8 cellular contexts compared by ENCODE assay signal in the genomic region with DNA sequence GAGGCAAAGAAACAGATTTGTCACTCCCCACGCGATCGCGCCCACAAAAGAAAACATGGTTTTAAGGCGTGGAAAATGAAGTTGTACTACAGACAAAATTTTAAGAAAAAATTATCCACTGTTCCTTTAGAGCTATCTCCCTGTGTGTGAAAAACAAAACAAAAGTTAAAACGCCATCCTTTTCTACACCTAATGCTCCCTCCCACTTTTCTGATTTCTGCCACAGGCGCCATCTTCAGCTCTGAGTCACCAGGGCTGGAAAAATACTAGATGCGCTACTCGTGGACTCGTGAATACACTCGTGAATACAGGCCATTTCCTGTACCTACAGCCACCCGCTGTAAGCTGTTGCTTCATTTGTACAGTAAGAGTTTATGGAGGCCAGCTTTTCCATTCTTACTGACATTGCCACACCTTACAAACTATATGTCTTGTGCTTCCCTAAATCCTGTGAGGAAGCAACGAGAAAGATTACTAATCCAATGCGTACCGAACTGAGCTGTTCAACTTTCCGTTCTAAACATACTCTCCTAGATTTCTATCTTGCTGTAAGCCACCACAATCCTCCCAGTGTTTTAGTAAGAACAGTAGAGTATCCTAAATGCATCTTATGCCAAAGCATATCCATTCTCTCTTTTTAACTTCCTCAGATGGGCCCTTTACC. TPM values are rescaled to one million over a fixed set of nuclear protein-coding genes. Genes with fewer than 3 reads are reported as not detected.
DNase-seq lines count a peak whose midpoint lies in the region; ATAC-seq and TF ChIP-seq lines count a peak whose summit lies in the region.

No MANE protein-coding gene starts in this region.

- peak; percentile 50 for ATAC-seq in HG02938 (IDR thresholded peaks at IDR 0.05; ENCODE audit: unreplicated experiment)
- peak; percentile 66 to 67 for ATAC-seq in activated CD4-positive, CD25-positive, alpha-beta regulatory T cell treated with anti-CD3 and anti-CD28 coated beads, Interleukin-2, amount 50 U/mL, for 24 hours
- ATAC-seq in GM18519 (IDR thresholded peaks at IDR 0.05; ENCODE audit: low FRiP score, unreplicated experiment) = no peak

- no peak for TF ChIP-seq CTCF in GM10248 (IDR thresholded peaks at IDR 0.05; ENCODE audit: control extremely low read depth, extremely low read depth, low read depth, missing control alignments)

- POLR2A ChIA-PET in GM10248 (lab: Yijun Ruan, JAX) = interaction anchor here (0.5 to 0.9 kb wide), 3 partner anchors 175 to 792 kb away, joined by 3 read pairs; partner anchors contain the start of gene BCLAF1

- H3K27me3 ChIP-seq in layer of hippocampus (ENCODE audit: control insufficient read depth, insufficient read depth, low read length) = no peaks in the 10 kb centered on the region

- peak overlapping the region; percentile 97 for H3K27ac ChIP-seq in layer of hippocampus (ENCODE audit: low read depth, low read length)

- peak; percentile 26 for DNase-seq in GM10248 (ENCODE audit: extremely low spot score)
- peak; percentile 88 for DNase-seq in NCI-H2171 treated with DMSO at 0.1 percent for 48 hours (lab: John Stamatoyannopoulos, UW)
- DNase-seq in cerebellum (ENCODE audit: low spot score) = peak; percentile 50
- peak; percentile 16 to 51 (median 28) for DNase-seq in stimulated activated CD4-positive, alpha-beta T cell treated with anti-CD3 and anti-CD28 coated beads, Interleukin-1b, Interleukin-23, amount 100 ng/mL, for 24 hours (ENCODE audit: low read depth in 4 of 4, low spot score in 1 of 4)

- CTCF ChIA-PET in GM10248 (lab: Yijun Ruan, JAX) = interaction anchor here (0.9 to 1.3 kb wide), 7 partner anchors 9 to 784 kb away, joined by 3 to 4 read pairs (median 3); no protein-coding TSS in a partner anchor

RNA-seq across cellular contexts. Expression of gene AHI1, which starts 0.8 kb away (rescaled TPM):
- total RNA-seq in cerebellum = 54.0 TPM

Comparison
In these comparisons a context has a peak if more than half of its experiments do, and no peak if none do; other contexts are left out.
1. DNase-seq: peak in every context shown above with its lines; median percentile 88 in NCI-H2171 treated with DMSO at 0.1 percent for 48 hours; 50 in cerebellum; 28 in stimulated activated CD4-positive, alpha-beta T cell treated with anti-CD3 and anti-CD28 coated beads, Interleukin-1b, Interleukin-23, amount 100 ng/mL, for 24 hours; 26 in GM10248.